2 cellular contexts compared by ENCODE assay signal in genomic region chr16:8716052-8716451, GRCh38.
TF ChIP-seq lines count a peak whose summit lies in the region.

No MANE protein-coding gene starts in this region.

TF ChIP-seq in HEK293, 187 proteins besides CTCF, POLR2A, EP300 and RAD21:
- TF ChIP-seq ZBTB8A (tag by site-specific recombination; IDR thresholded peaks at IDR 0.05) (no peak), ZNF768 (tag by site-specific recombination; IDR thresholded peaks at IDR 0.05) (0 out of 2 replicates have a peak, but pooled peaks have one; percentile 5)

TF ChIP-seq in H1, 55 proteins besides CTCF, POLR2A, EP300 and RAD21:
- TF ChIP-seq KDM1A (IDR thresholded peaks at IDR 0.05; ENCODE audit: borderline replicate concordance, low read length) (peak; percentile 66; the same call in 1 of the 2 replicates), SP2 (IDR thresholded peaks at IDR 0.05; ENCODE audit: low read length) (no peak)
